Comparison of ENCODE assay signal across 12 cellular contexts in the genomic region with DNA sequence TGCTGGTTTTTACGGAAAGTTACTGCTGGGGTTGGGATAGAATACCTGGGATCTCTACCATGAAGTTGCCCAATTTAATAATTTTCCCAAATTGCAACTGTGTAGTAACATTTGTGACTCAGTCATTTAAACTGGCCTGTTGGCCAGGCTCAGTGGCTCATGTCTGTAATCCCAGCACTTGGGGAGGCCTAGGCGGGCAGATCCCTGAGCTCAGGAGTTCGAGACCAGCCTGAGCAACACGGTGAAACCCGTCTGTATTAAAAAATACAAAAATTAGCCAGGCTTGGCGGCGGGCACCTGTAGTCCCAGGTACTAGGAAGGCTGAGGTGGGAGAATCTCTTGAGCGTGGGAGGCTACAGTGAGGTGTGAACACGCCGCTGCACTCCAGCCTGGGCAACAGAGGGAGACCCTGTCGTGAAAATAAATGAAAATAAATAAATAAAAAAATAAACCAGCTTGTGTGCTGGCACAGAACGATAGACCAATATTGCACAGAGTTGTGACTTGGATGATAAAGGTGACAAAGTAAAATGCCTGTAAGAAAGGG.
DNase-seq lines count a peak whose midpoint lies in the region; ATAC-seq and TF ChIP-seq lines count a peak whose summit lies in the region.
"Had no signal": no experiment of that assay in that cellular context is flagged by ENCODE, and none has a peak within 500 bp of the region (broad histone marks: within the 10 kb centered on the region; RNA-seq: fewer than 3 reads in every experiment).

No MANE protein-coding gene starts in this region.

- DNase-seq in MM.1S (no peak), dorsolateral prefrontal cortex (no peak), suprapubic skin (ENCODE audit: low spot score in 2 of 2) (no peak), SKM-1 (lab: John Stamatoyannopoulos, UW; ENCODE audit: unreplicated experiment) (no peak), GF-D8 (lab: John Stamatoyannopoulos, UW) (no peak), mesothelial cell of epicardium (ENCODE audit: low spot score in 2 of 2, unreplicated experiment in 2 of 2) (no peak)
- DNase-seq: activated CD4-positive, alpha-beta T cell treated with anti-CD3 and anti-CD28 coated beads, Interleukin-2, amount 50 U/mL, for 48 hours; activated naive CD4-positive, alpha-beta T cell; NCI-H187 had no signal

- H3K9ac ChIP-seq in MM.1S (ENCODE audit: low read length), result no peak overlapping the region

- peaks cover 37% of the 10 kb centered on the region for H3K4me1 ChIP-seq in MM.1S (ENCODE audit: low read length)
- peaks cover 45% of the 10 kb centered on the region for H3K4me1 ChIP-seq in mesodermal cell (ENCODE audit: control insufficient read depth, insufficient read depth, low read length, poor library complexity, severe bottlenecking)
- peaks cover 33% of the 10 kb centered on the region for H3K4me1 ChIP-seq in suprapubic skin

- H3K27me3 ChIP-seq in MM.1S (replicated peaks; ENCODE audit: insufficient read depth, low read length) (no peaks in the 10 kb centered on the region), dorsolateral prefrontal cortex (no peaks in the 10 kb centered on the region), suprapubic skin (no peaks in the 10 kb centered on the region)

- no peak overlapping the region for H3K4me3 ChIP-seq in MM.1S (ENCODE audit: low read length)
- H3K4me3 ChIP-seq in dorsolateral prefrontal cortex, result peak overlapping the region in 18 of 59 donors; percentile 0 to 51 (median 28)
- no peak overlapping the region for H3K4me3 ChIP-seq in mesodermal cell (ENCODE audit: extremely low read depth, insufficient read depth, low read length, poor library complexity, severe bottlenecking)
- H3K4me3 ChIP-seq in suprapubic skin, result no peak overlapping the region

- no peak for TF ChIP-seq POLR2A in suprapubic skin (IDR thresholded peaks at IDR 0.05)

- H3K27ac ChIP-seq in MM.1S (ENCODE audit: low read length) (peak overlapping the region; percentile 14; the same call in 1 of the 2 replicates), dorsolateral prefrontal cortex (peak overlapping the region; percentile 62 to 98 (median 92)), mesodermal cell (ENCODE audit: low read depth, low read length, severe bottlenecking) (peak overlapping the region; percentile 84), suprapubic skin (peak overlapping the region; percentile 26)

- H3K9me2 ChIP-seq in MM.1S (replicated peaks; ENCODE audit: insufficient read depth, low read length), result no peaks in the 10 kb centered on the region

- H3K4me3 Mint-ChIP-seq in mesothelial cell of epicardium, result no peak overlapping the region
- H3K4me3 Mint-ChIP-seq: memory B cell had no signal

- peaks cover 72% of the 10 kb centered on the region for H3K4me1 Mint-ChIP-seq in mesothelial cell of epicardium

- 82 to 85% methylated on average over 5 to 7 of the region's 12 CpGs for WGBS in mesodermal cell (ENCODE audit: insufficient coverage in 2 of 2), 2 experiments
- 92% methylated on average over 12 of the region's 12 CpGs for WGBS in suprapubic skin

- H3K27ac Mint-ChIP-seq in mesothelial cell of epicardium, result no peak overlapping the region
- H3K27ac Mint-ChIP-seq: memory B cell had no signal

- 0 out of 2 replicates have a peak overlapping the region, but pooled peaks have one; percentile 4 for H2AFZ ChIP-seq in MM.1S (ENCODE audit: low read length)

- H3F3A ChIP-seq in MM.1S (ENCODE audit: insufficient read depth, low read length), result peaks cover 19% of the 10 kb centered on the region

- H4K20me1 ChIP-seq in MM.1S (ENCODE audit: insufficient read depth, low read length), result no peaks in the 10 kb centered on the region

- H3K36me3 ChIP-seq in MM.1S (replicated peaks; ENCODE audit: insufficient read depth, low read length) (no peaks in the 10 kb centered on the region), mesodermal cell (ENCODE audit: control insufficient read depth, insufficient read depth, low read length) (no peaks in the 10 kb centered on the region), suprapubic skin (no peaks in the 10 kb centered on the region)

- H3K36me3 Mint-ChIP-seq in mesothelial cell of epicardium, result no peaks in the 10 kb centered on the region
- H3K36me3 Mint-ChIP-seq: memory B cell had no signal

- ATAC-seq in HG03439 (IDR thresholded peaks at IDR 0.05; ENCODE audit: unreplicated experiment), result no peak

- no peaks in the 10 kb centered on the region for H3K79me2 ChIP-seq in MM.1S (ENCODE audit: low read length)

- no peaks in the 10 kb centered on the region for H3K27me3 Mint-ChIP-seq in mesothelial cell of epicardium (ENCODE audit: low read depth)
- H3K27me3 Mint-ChIP-seq: memory B cell had no signal

- no peak for TF ChIP-seq EP300 in suprapubic skin (IDR thresholded peaks at IDR 0.05)

- intact Hi-C loops in dorsolateral prefrontal cortex (cut with DNase I), result loop anchor here (2.0 to 5.0 kb wide), 3 partner anchors 16 to 160 kb away; a partner anchor contains a TSS

- no peak for TF ChIP-seq CTCF in MM.1S (IDR thresholded peaks at IDR 0.05; ENCODE audit: low read length)
- no peak for TF ChIP-seq CTCF in dorsolateral prefrontal cortex (IDR thresholded peaks at IDR 0.05 in 54 of 56, conservative IDR thresholded peaks at IDR 0.05 in 2 of 56; ENCODE audit: low read depth in 1 of 56, partially characterized antibody in 56 of 56)
- TF ChIP-seq CTCF in suprapubic skin (IDR thresholded peaks at IDR 0.05), result no peak
- TF ChIP-seq CTCF in mesothelial cell of epicardium (IDR thresholded peaks at IDR 0.05; ENCODE audit: unreplicated experiment), result no peak

- no peaks in the 10 kb centered on the region for H3K9me3 Mint-ChIP-seq in mesothelial cell of epicardium
- H3K9me3 Mint-ChIP-seq: memory B cell had no signal

- peak overlapping the region; percentile 7; the same call in 1 of the 2 replicates for H3K4me2 ChIP-seq in MM.1S (ENCODE audit: low read depth, low read length)

- H3K9me3 ChIP-seq in MM.1S (replicated peaks; ENCODE audit: insufficient read depth, low read length) (no peaks in the 10 kb centered on the region), mesodermal cell (ENCODE audit: control insufficient read depth, low read length) (no peaks in the 10 kb centered on the region), suprapubic skin (no peaks in the 10 kb centered on the region)

Comparison
In these comparisons a context has a peak if more than half of its experiments do, and no peak if none do; other contexts are left out.
1. H3K27ac ChIP-seq: peak in every context shown above with its lines; median percentile 92 in dorsolateral prefrontal cortex; 84 in mesodermal cell; 26 in suprapubic skin; 14 in MM.1S.